Comparison of ENCODE assay signal across 13 cellular contexts in the genomic region with DNA sequence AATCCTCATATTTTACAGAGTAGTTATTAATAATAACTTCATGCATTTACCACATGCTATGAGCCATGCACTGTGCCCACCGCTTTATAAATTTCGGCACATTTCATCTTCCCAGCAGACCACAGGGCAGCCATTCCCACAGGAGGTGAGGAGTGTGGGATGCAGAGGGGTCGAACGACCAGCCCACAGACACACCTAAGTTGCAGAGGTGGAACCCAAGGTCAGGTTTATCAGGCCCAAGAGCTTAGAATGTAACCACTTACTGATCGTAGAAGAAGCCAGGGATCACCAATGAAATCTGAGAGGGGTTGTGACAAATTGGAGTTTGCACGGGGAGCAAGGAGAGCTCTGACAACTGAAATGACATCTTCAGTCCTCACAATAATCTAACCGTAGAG.
DNase-seq lines count a peak whose midpoint lies in the region; ATAC-seq and TF ChIP-seq lines count a peak whose summit lies in the region.
"Had no signal": no experiment of that assay in that cellular context is flagged by ENCODE, and none has a peak within 500 bp of the region (broad histone marks: within the 10 kb centered on the region; RNA-seq: fewer than 3 reads in every experiment).

No MANE protein-coding gene starts in this region.

- H3K9me3 ChIP-seq in HEK293 (ENCODE audit: control insufficient read depth, insufficient read depth, low read depth, low read length) (no peaks in the 10 kb centered on the region), esophagus muscularis mucosa (no peaks in the 10 kb centered on the region), parathyroid adenoma (ENCODE audit: control insufficient read depth, low read length) (no peaks in the 10 kb centered on the region), gastroesophageal sphincter (no peaks in the 10 kb centered on the region)
- H3K9me3 ChIP-seq: HAP-1 had no signal

- H3K4me1 ChIP-seq in HEK293 (ENCODE audit: control insufficient read depth, insufficient read depth, low read length) = peaks cover 8% of the 10 kb centered on the region
- H3K4me1 ChIP-seq in esophagus muscularis mucosa = peaks cover 6 to 14% (median 9%) of the 10 kb centered on the region in 4 donors
- peaks cover 64% of the 10 kb centered on the region for H3K4me1 ChIP-seq in parathyroid adenoma
- H3K4me1 ChIP-seq in gastroesophageal sphincter = peaks cover 0 to 8% (median 3%) of the 10 kb centered on the region in 3 donors
- H3K4me1 ChIP-seq: HAP-1 had no signal

- intact Hi-C loops in esophagus muscularis mucosa (cut with DNase I) = no loop called here

- H2AFZ ChIP-seq in parathyroid adenoma = peak overlapping the region; percentile 23

- H3K4me2 ChIP-seq in parathyroid adenoma (ENCODE audit: low read length) = peak overlapping the region; percentile 9

- TF ChIP-seq CTCF in HEK293 (tag by site-specific recombination; IDR thresholded peaks at IDR 0.05) (no peak), esophagus muscularis mucosa (IDR thresholded peaks at IDR 0.05) (no peak), parathyroid adenoma (IDR thresholded peaks at IDR 0.05) (no peak), gastroesophageal sphincter (IDR thresholded peaks at IDR 0.05) (no peak), RWPE1 (conservative IDR thresholded peaks at IDR 0.05; ENCODE audit: low read depth) (no peak)

- peak; percentile 78 for DNase-seq in esophagus muscularis mucosa (ENCODE audit: extremely low spot score)
- no peak for DNase-seq in NCI-H748 treated with DMSO at 0.1 percent for 48 hours (lab: John Stamatoyannopoulos, UW)
- no peak for DNase-seq in RWPE1 (ENCODE audit: low spot score)
- DNase-seq: C1 segment of cervical spinal cord; CD4-positive, alpha-beta memory T cell; COR-L47; DMS153; DND-41; GOT3 had no signal

- H3K27me3 ChIP-seq in esophagus muscularis mucosa = peaks cover 0 to 20% (median 0%) of the 10 kb centered on the region in 4 donors
- no peaks in the 10 kb centered on the region for H3K27me3 ChIP-seq in parathyroid adenoma (ENCODE audit: control insufficient read depth, insufficient read depth, low read length)
- peaks cover 37% of the 10 kb centered on the region for H3K27me3 ChIP-seq in gastroesophageal sphincter

- POLR2A ChIA-PET in HEK293 (lab: Yijun Ruan, JAX) = no interaction called here
- POLR2A ChIA-PET in RWPE1 (lab: Yijun Ruan, JAX; ENCODE audit: low non-redundant PET) = no interaction called here

- no peak for ATAC-seq in gastroesophageal sphincter

- H3K79me2 ChIP-seq in parathyroid adenoma = no peaks in the 10 kb centered on the region

- no peak for TF ChIP-seq POLR2A in esophagus muscularis mucosa (IDR thresholded peaks at IDR 0.05; ENCODE audit: low read depth)
- no peak for TF ChIP-seq POLR2A in gastroesophageal sphincter (IDR thresholded peaks at IDR 0.05)

- H3K4me3 ChIP-seq in HEK293 (ENCODE audit: low read depth, low read length) (no peak overlapping the region), esophagus muscularis mucosa (no peak overlapping the region), parathyroid adenoma (ENCODE audit: low read depth, low read length) (no peak overlapping the region), gastroesophageal sphincter (no peak overlapping the region)
- H3K4me3 ChIP-seq: HAP-1 had no signal

- no peaks in the 10 kb centered on the region for H3K36me3 ChIP-seq in HEK293 (ENCODE audit: control insufficient read depth in 2 of 2, insufficient read depth in 1 of 2, low read length in 2 of 2)
- no peaks in the 10 kb centered on the region for H3K36me3 ChIP-seq in esophagus muscularis mucosa
- no peaks in the 10 kb centered on the region for H3K36me3 ChIP-seq in parathyroid adenoma (ENCODE audit: control insufficient read depth, insufficient read depth, low read length)
- no peaks in the 10 kb centered on the region for H3K36me3 ChIP-seq in gastroesophageal sphincter
- H3K36me3 ChIP-seq: HAP-1 had no signal

- no peak overlapping the region for H3K27ac ChIP-seq in HEK293 (ENCODE audit: extremely low read depth, low read depth, low read length)
- no peak overlapping the region for H3K27ac ChIP-seq in esophagus muscularis mucosa (replicated peaks in 1 of 4)
- no peak overlapping the region for H3K27ac ChIP-seq in parathyroid adenoma
- H3K27ac ChIP-seq in gastroesophageal sphincter = no peak overlapping the region
- no peak overlapping the region for H3K27ac ChIP-seq in RWPE1

- 76% methylated on average over 7 of the region's 7 CpGs for WGBS in esophagus muscularis mucosa
- 69 to 88% methylated on average over 5 to 7 of the region's 7 CpGs for WGBS in gastroesophageal sphincter (ENCODE audit: low coverage in 1 of 2), 2 donors

- CTCF ChIA-PET in HEK293 (lab: Yijun Ruan, JAX) = interaction anchor here (0.6 to 6.4 kb wide), 8 partner anchors 14 to 489 kb away, joined by 3 to 58 read pairs (median 3); no protein-coding TSS in a partner anchor
- CTCF ChIA-PET in RWPE1 (lab: Yijun Ruan, JAX) = interaction anchor here (0.5 to 2.9 kb wide), 3 partner anchors 95 to 373 kb away, joined by 3 to 19 read pairs (median 4); no protein-coding TSS in a partner anchor

- TF ChIP-seq EP300 in esophagus muscularis mucosa (IDR thresholded peaks at IDR 0.05) (no peak), gastroesophageal sphincter (IDR thresholded peaks at IDR 0.05) (no peak)

- no peak overlapping the region for H3K9ac ChIP-seq in parathyroid adenoma

TF ChIP-seq in HEK293, 187 proteins besides CTCF, POLR2A, EP300 and RAD21:
- TF ChIP-seq ZFHX2 (tag by site-specific recombination; conservative IDR thresholded peaks at IDR 0.05) (peak; percentile 32), ZNF354C (tag by site-specific recombination; IDR thresholded peaks at IDR 0.05; ENCODE audit: borderline replicate concordance, low read depth) (no peak), EGR2 (tag by site-specific recombination; IDR thresholded peaks at IDR 0.05; ENCODE audit: low read depth) (0 out of 2 replicates have a peak, but pooled peaks have one; percentile 11), ZNF626 (tag by site-specific recombination; IDR thresholded peaks at IDR 0.05) (no peak), GLIS2 (tag by site-specific recombination; IDR thresholded peaks at IDR 0.05) (no peak), ZBTB20 (tag by site-specific recombination; IDR thresholded peaks at IDR 0.05) (no peak), TCF7L2 (IDR thresholded peaks at IDR 0.05; ENCODE audit: borderline replicate concordance, low read depth, low read length) (0 out of 2 replicates have a peak, but pooled peaks have one; percentile 14)
- TF ChIP-seq, protein P1, sequence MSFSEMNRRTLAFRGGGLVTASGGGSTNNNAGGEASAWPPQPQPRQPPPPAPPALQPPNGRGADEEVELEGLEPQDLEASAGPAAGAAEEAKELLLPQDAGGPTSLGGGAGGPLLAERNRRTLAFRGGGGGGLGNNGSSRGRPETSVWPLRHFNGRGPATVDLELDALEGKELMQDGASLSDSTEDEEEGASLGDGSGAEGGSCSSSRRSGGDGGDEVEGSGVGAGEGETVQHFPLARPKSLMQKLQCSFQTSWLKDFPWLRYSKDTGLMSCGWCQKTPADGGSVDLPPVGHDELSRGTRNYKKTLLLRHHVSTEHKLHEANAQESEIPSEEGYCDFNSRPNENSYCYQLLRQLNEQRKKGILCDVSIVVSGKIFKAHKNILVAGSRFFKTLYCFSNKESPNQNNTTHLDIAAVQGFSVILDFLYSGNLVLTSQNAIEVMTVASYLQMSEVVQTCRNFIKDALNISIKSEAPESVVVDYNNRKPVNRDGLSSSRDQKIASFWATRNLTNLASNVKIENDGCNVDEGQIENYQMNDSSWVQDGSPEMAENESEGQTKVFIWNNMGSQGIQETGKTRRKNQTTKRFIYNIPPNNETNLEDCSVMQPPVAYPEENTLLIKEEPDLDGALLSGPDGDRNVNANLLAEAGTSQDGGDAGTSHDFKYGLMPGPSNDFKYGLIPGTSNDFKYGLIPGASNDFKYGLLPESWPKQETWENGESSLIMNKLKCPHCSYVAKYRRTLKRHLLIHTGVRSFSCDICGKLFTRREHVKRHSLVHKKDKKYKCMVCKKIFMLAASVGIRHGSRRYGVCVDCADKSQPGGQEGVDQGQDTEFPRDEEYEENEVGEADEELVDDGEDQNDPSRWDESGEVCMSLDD (tag by site-specific recombination; IDR thresholded peaks at IDR 0.05) = no peak
TF ChIP-seq in HEK293: peak in this region for 3.
